ENCODE assay signal across 9 cellular contexts in genomic region chr6:82251942-82252341, GRCh38. TPM values are rescaled to one million over a fixed set of nuclear protein-coding genes. Genes with fewer than 3 reads are reported as not detected.
DNase-seq lines count a peak whose midpoint lies in the region; ATAC-seq, FAIRE-seq and TF ChIP-seq lines count a peak whose summit lies in the region.
"Had no signal": no experiment of that assay in that cellular context is flagged by ENCODE, and none has a peak within 500 bp of the region (broad histone marks: within the 10 kb centered on the region; RNA-seq: fewer than 3 reads in every experiment).

No MANE protein-coding gene starts in this region.

- no peaks in the 10 kb centered on the region for H3K36me3 Mint-ChIP-seq in CD14-positive monocyte
- no peaks in the 10 kb centered on the region for H3K36me3 Mint-ChIP-seq in activated naive CD8-positive, alpha-beta T cell treated with anti-CD3 and anti-CD28 coated beads, Interleukin-2, amount 50 U/mL, for 24 hours (ENCODE audit: low read depth)

- FAIRE-seq in frontal cortex (lab: Jason Lieb, UNC), result no peak
- FAIRE-seq: endometrium had no signal

- no peak overlapping the region for H3K4me3 ChIP-seq in HFF-Myc (replicated peaks; ENCODE audit: low read depth, low read length)

- H3K9me3 Mint-ChIP-seq in CD14-positive monocyte, result no peaks in the 10 kb centered on the region
- no peaks in the 10 kb centered on the region for H3K9me3 Mint-ChIP-seq in activated naive CD8-positive, alpha-beta T cell treated with anti-CD3 and anti-CD28 coated beads, Interleukin-2, amount 50 U/mL, for 24 hours

- H3K4me1 Mint-ChIP-seq in CD14-positive monocyte, result peaks cover 11% of the 10 kb centered on the region
- H3K4me1 Mint-ChIP-seq in activated naive CD8-positive, alpha-beta T cell treated with anti-CD3 and anti-CD28 coated beads, Interleukin-2, amount 50 U/mL, for 24 hours, result peaks cover 9% of the 10 kb centered on the region

- intact Hi-C loops in CD14-positive monocyte (cut with micrococcal nuclease), result loop anchor here (5.0 kb wide), 1 partner anchor 805 kb away; no protein-coding TSS in a partner anchor

- no peak overlapping the region for H3K4me3 Mint-ChIP-seq in CD14-positive monocyte
- no peak overlapping the region for H3K4me3 Mint-ChIP-seq in activated naive CD8-positive, alpha-beta T cell treated with anti-CD3 and anti-CD28 coated beads, Interleukin-2, amount 50 U/mL, for 24 hours

- peak; percentile 72 for TF ChIP-seq CTCF in CD14-positive monocyte (IDR thresholded peaks at IDR 0.05)
- TF ChIP-seq CTCF in HFF-Myc (IDR thresholded peaks at IDR 0.05; ENCODE audit: low read depth, low read length, missing control alignments), result peak; percentile 28

- H3K27me3 Mint-ChIP-seq in CD14-positive monocyte (ENCODE audit: low read depth in 3 of 3), result peaks cover 0 to 1% (median 0%) of the 10 kb centered on the region in 3 donors
- no peaks in the 10 kb centered on the region for H3K27me3 Mint-ChIP-seq in activated naive CD8-positive, alpha-beta T cell treated with anti-CD3 and anti-CD28 coated beads, Interleukin-2, amount 50 U/mL, for 24 hours

- ATAC-seq in stimulated activated naive CD8-positive, alpha-beta T cell treated with anti-CD3 and anti-CD28 coated beads, Interleukin-15, Interleukin-2, amounts not matched to agents 100 U/mL and 50 U/mL, for 24 hours, result no peak
- no peak for ATAC-seq in HG02938 (IDR thresholded peaks at IDR 0.05; ENCODE audit: unreplicated experiment)
- ATAC-seq in GM19463 (IDR thresholded peaks at IDR 0.05; ENCODE audit: unreplicated experiment), result no peak
- ATAC-seq in activated naive CD8-positive, alpha-beta T cell treated with anti-CD3 and anti-CD28 coated beads, Interleukin-2, amount 50 U/mL, for 24 hours, result no peak

- DNase-seq in CD14-positive monocyte (ENCODE audit: low spot score) (no peak), HFF-Myc (ENCODE audit: extremely low read depth, low read depth) (no peak), SHP77 treated with DMSO at 0.1 percent for 48 hours (lab: John Stamatoyannopoulos, UW) (peak; percentile 26), frontal cortex (ENCODE audit: low spot score in 2 of 2) (peak; percentile 19 to 32)
- no peak for DNase-seq in stimulated activated naive CD8-positive, alpha-beta T cell treated with anti-CD3 and anti-CD28 coated beads, Interleukin-15, Interleukin-2, amounts not matched to agents 100 U/mL and 50 U/mL, for 24 hours
- DNase-seq in activated naive CD8-positive, alpha-beta T cell treated with anti-CD3 and anti-CD28 coated beads, Interleukin-2, amount 50 U/mL, for 24 hours, result no peak

- H3K27ac Mint-ChIP-seq in CD14-positive monocyte, result no peak overlapping the region
- H3K27ac Mint-ChIP-seq in activated naive CD8-positive, alpha-beta T cell treated with anti-CD3 and anti-CD28 coated beads, Interleukin-2, amount 50 U/mL, for 24 hours, result no peak overlapping the region

RNA-seq across cellular contexts. Expression of gene IBTK, which starts 4.4 kb away (rescaled TPM):
- polyA plus RNA-seq in CD14-positive monocyte, result 10 to 100 TPM; 13.1 to 20.2 TPM
- 93.3 TPM for total RNA-seq in frontal cortex

Comparison
In these comparisons a context has a peak if more than half of its experiments do, and no peak if none do; other contexts are left out.
1. DNase-seq: peak in SHP77 treated with DMSO at 0.1 percent for 48 hours (single experiment) and frontal cortex (2 of 2); none in CD14-positive monocyte (single experiment), HFF-Myc (single experiment), stimulated activated naive CD8-positive, alpha-beta T cell treated with anti-CD3 and anti-CD28 coated beads, Interleukin-15, Interleukin-2, amounts not matched to agents 100 U/mL and 50 U/mL, for 24 hours (single experiment) and activated naive CD8-positive, alpha-beta T cell treated with anti-CD3 and anti-CD28 coated beads, Interleukin-2, amount 50 U/mL, for 24 hours (single experiment).